In the genomic region with DNA sequence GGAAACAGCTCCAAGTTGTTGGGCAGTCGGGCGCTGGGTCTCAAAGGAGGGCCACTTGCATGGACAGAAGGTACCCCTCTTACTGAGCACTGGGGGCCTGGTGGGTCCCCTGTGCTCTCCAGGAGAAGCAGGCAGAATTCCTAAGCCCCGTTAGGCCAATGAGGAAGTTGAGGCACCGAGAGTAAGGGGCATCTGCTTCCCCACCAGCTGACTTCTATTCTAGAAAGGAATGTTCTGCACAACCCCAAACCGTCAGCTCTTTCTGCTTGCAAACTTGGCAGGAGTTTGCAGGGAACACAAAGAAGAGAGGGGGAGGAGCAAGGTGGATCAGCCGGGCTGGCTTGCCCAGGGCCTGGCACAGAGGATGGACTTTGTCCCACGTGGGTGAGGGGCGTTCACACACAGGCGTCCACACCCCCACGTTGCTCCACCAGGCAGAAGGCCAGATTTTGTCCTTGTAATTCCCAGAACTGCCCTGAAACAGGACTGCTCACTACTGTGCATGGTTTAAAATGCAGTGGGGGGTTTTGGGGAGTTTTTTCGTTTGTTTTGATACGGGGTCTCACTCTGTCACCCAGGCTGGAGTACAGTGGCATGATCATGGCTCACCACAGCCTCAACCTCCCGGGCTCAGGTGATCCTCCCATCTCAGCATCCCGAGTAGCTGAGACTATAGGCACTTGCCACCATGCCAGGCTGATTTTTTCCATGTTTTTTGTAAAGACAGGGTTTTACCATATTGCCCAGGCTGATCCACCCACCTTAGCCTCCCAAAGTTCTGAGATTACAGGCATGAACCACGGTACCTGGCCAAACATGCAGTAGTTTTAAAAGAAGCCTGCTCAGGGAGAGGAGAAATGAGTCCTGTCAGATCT, we compare ENCODE assay signal across 1 cellular context.
TF ChIP-seq lines count a peak whose summit lies in the region.

No MANE protein-coding gene starts in this region.

TF ChIP-seq in HepG2, 621 proteins besides CTCF, POLR2A, EP300 and RAD21 (continued from another document and continues in another):
- TF ChIP-seq, protein P1, sequence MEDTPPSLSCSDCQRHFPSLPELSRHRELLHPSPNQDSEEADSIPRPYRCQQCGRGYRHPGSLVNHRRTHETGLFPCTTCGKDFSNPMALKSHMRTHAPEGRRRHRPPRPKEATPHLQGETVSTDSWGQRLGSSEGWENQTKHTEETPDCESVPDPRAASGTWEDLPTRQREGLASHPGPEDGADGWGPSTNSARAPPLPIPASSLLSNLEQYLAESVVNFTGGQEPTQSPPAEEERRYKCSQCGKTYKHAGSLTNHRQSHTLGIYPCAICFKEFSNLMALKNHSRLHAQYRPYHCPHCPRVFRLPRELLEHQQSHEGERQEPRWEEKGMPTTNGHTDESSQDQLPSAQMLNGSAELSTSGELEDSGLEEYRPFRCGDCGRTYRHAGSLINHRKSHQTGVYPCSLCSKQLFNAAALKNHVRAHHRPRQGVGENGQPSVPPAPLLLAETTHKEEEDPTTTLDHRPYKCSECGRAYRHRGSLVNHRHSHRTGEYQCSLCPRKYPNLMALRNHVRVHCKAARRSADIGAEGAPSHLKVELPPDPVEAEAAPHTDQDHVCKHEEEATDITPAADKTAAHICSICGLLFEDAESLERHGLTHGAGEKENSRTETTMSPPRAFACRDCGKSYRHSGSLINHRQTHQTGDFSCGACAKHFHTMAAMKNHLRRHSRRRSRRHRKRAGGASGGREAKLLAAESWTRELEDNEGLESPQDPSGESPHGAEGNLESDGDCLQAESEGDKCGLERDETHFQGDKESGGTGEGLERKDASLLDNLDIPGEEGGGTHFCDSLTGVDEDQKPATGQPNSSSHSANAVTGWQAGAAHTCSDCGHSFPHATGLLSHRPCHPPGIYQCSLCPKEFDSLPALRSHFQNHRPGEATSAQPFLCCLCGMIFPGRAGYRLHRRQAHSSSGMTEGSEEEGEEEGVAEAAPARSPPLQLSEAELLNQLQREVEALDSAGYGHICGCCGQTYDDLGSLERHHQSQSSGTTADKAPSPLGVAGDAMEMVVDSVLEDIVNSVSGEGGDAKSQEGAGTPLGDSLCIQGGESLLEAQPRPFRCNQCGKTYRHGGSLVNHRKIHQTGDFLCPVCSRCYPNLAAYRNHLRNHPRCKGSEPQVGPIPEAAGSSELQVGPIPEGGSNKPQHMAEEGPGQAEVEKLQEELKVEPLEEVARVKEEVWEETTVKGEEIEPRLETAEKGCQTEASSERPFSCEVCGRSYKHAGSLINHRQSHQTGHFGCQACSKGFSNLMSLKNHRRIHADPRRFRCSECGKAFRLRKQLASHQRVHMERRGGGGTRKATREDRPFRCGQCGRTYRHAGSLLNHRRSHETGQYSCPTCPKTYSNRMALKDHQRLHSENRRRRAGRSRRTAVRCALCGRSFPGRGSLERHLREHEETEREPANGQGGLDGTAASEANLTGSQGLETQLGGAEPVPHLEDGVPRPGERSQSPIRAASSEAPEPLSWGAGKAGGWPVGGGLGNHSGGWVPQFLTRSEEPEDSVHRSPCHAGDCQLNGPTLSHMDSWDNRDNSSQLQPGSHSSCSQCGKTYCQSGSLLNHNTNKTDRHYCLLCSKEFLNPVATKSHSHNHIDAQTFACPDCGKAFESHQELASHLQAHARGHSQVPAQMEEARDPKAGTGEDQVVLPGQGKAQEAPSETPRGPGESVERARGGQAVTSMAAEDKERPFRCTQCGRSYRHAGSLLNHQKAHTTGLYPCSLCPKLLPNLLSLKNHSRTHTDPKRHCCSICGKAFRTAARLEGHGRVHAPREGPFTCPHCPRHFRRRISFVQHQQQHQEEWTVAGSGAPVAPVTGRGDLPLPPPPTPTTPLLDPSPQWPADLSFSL (CRISPR knock-in tag; IDR thresholded peaks at IDR 0.05) = no peak
- no peak for TF ChIP-seq SMARCE1 (IDR thresholded peaks at IDR 0.05; ENCODE audit: borderline replicate concordance)
- TF ChIP-seq, protein P2, sequence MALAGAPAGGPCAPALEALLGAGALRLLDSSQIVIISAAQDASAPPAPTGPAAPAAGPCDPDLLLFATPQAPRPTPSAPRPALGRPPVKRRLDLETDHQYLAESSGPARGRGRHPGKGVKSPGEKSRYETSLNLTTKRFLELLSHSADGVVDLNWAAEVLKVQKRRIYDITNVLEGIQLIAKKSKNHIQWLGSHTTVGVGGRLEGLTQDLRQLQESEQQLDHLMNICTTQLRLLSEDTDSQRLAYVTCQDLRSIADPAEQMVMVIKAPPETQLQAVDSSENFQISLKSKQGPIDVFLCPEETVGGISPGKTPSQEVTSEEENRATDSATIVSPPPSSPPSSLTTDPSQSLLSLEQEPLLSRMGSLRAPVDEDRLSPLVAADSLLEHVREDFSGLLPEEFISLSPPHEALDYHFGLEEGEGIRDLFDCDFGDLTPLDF (CRISPR knock-in tag; IDR thresholded peaks at IDR 0.05) = no peak
- TF ChIP-seq SAP130 (CRISPR knock-in tag; IDR thresholded peaks at IDR 0.05; ENCODE audit: low read depth) = peak; percentile 92
- TF ChIP-seq ZNF615 (CRISPR knock-in tag; IDR thresholded peaks at IDR 0.05; ENCODE audit: borderline replicate concordance) = no peak
- no peak for TF ChIP-seq ISX (CRISPR knock-in tag; conservative IDR thresholded peaks at IDR 0.05)
- TF ChIP-seq TAF1 (CRISPR knock-in tag; IDR thresholded peaks at IDR 0.05) = peak; percentile 68; the same call in 1 of the 2 replicates
- TF ChIP-seq AHR (CRISPR knock-in tag; IDR thresholded peaks at IDR 0.05) = peak; percentile 60
- TF ChIP-seq SALL2 (CRISPR knock-in tag; IDR thresholded peaks at IDR 0.05) = peak; percentile 83
- TF ChIP-seq JDP2 (CRISPR knock-in tag; IDR thresholded peaks at IDR 0.05; ENCODE audit: borderline replicate concordance) = no peak
- peak; percentile 72; the same call in 1 of the 2 replicates for TF ChIP-seq ZNF770 (CRISPR knock-in tag; IDR thresholded peaks at IDR 0.05)
- TF ChIP-seq ATM (IDR thresholded peaks at IDR 0.05; ENCODE audit: borderline replicate concordance) = no peak
- no peak for TF ChIP-seq ZKSCAN1 (IDR thresholded peaks at IDR 0.05; ENCODE audit: low read length)
- no peak for TF ChIP-seq SYNCRIP (IDR thresholded peaks at IDR 0.05; ENCODE audit: insufficient read depth, low read depth, low read length)
- no peak for TF ChIP-seq MAFG (CRISPR knock-in tag; IDR thresholded peaks at IDR 0.05)
- TF ChIP-seq ZNF292 (CRISPR knock-in tag; IDR thresholded peaks at IDR 0.05; ENCODE audit: borderline replicate concordance, low read depth) = peak; percentile 78; the same call in 1 of the 2 replicates
- TF ChIP-seq ZNF3 (CRISPR knock-in tag; IDR thresholded peaks at IDR 0.05) = no peak
- TF ChIP-seq GATA4 (IDR thresholded peaks at IDR 0.05; ENCODE audit: borderline replicate concordance, low read depth) = peak; percentile 33; the same call in 1 of the 2 replicates
- no peak for TF ChIP-seq ZSCAN20 (CRISPR knock-in tag; IDR thresholded peaks at IDR 0.05; ENCODE audit: borderline replicate concordance)
- peak; percentile 88 for TF ChIP-seq TBL1XR1 (IDR thresholded peaks at IDR 0.05; ENCODE audit: borderline replicate concordance, low read length, partially characterized antibody)
- TF ChIP-seq, protein P3, sequence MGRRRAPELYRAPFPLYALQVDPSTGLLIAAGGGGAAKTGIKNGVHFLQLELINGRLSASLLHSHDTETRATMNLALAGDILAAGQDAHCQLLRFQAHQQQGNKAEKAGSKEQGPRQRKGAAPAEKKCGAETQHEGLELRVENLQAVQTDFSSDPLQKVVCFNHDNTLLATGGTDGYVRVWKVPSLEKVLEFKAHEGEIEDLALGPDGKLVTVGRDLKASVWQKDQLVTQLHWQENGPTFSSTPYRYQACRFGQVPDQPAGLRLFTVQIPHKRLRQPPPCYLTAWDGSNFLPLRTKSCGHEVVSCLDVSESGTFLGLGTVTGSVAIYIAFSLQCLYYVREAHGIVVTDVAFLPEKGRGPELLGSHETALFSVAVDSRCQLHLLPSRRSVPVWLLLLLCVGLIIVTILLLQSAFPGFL (CRISPR knock-in tag; IDR thresholded peaks at IDR 0.05) = no peak
- TF ChIP-seq NBN (conservative IDR thresholded peaks at IDR 0.05) = no peak
- TF ChIP-seq, protein P4, sequence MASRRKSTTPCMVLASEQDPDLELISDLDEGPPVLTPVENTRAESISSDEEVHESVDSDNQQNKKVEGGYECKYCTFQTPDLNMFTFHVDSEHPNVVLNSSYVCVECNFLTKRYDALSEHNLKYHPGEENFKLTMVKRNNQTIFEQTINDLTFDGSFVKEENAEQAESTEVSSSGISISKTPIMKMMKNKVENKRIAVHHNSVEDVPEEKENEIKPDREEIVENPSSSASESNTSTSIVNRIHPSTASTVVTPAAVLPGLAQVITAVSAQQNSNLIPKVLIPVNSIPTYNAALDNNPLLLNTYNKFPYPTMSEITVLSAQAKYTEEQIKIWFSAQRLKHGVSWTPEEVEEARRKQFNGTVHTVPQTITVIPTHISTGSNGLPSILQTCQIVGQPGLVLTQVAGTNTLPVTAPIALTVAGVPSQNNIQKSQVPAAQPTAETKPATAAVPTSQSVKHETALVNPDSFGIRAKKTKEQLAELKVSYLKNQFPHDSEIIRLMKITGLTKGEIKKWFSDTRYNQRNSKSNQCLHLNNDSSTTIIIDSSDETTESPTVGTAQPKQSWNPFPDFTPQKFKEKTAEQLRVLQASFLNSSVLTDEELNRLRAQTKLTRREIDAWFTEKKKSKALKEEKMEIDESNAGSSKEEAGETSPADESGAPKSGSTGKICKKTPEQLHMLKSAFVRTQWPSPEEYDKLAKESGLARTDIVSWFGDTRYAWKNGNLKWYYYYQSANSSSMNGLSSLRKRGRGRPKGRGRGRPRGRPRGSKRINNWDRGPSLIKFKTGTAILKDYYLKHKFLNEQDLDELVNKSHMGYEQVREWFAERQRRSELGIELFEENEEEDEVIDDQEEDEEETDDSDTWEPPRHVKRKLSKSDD (CRISPR knock-in tag; IDR thresholded peaks at IDR 0.05; ENCODE audit: low read depth) = peak; percentile 88
- no peak for TF ChIP-seq CSRNP2 (CRISPR knock-in tag; conservative IDR thresholded peaks at IDR 0.05; ENCODE audit: low read depth)
- TF ChIP-seq HDAC1 (CRISPR knock-in tag; IDR thresholded peaks at IDR 0.05) = peak; percentile 87
- TF ChIP-seq SP2 (CRISPR knock-in tag; IDR thresholded peaks at IDR 0.05) = no peak
- TF ChIP-seq, protein P5, sequence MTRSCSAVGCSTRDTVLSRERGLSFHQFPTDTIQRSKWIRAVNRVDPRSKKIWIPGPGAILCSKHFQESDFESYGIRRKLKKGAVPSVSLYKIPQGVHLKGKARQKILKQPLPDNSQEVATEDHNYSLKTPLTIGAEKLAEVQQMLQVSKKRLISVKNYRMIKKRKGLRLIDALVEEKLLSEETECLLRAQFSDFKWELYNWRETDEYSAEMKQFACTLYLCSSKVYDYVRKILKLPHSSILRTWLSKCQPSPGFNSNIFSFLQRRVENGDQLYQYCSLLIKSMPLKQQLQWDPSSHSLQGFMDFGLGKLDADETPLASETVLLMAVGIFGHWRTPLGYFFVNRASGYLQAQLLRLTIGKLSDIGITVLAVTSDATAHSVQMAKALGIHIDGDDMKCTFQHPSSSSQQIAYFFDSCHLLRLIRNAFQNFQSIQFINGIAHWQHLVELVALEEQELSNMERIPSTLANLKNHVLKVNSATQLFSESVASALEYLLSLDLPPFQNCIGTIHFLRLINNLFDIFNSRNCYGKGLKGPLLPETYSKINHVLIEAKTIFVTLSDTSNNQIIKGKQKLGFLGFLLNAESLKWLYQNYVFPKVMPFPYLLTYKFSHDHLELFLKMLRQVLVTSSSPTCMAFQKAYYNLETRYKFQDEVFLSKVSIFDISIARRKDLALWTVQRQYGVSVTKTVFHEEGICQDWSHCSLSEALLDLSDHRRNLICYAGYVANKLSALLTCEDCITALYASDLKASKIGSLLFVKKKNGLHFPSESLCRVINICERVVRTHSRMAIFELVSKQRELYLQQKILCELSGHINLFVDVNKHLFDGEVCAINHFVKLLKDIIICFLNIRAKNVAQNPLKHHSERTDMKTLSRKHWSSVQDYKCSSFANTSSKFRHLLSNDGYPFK (CRISPR knock-in tag; IDR thresholded peaks at IDR 0.05; ENCODE audit: borderline replicate concordance) = peak; percentile 67; the same call in 1 of the 2 replicates
- no peak for TF ChIP-seq ZNF563 (CRISPR knock-in tag; IDR thresholded peaks at IDR 0.05)
- peak; percentile 93 for TF ChIP-seq RXRA (CRISPR knock-in tag; IDR thresholded peaks at IDR 0.05)
- peak; percentile 81 for TF ChIP-seq CEBPG (CRISPR knock-in tag; IDR thresholded peaks at IDR 0.05)
- no peak for TF ChIP-seq ZSCAN22 (CRISPR knock-in tag; IDR thresholded peaks at IDR 0.05)
- no peak for TF ChIP-seq ATF5 (CRISPR knock-in tag; IDR thresholded peaks at IDR 0.05; ENCODE audit: low read depth)
- 0 out of 2 replicates have a peak, but pooled peaks have one; percentile 50 for TF ChIP-seq ZNF780A (CRISPR knock-in tag; IDR thresholded peaks at IDR 0.05)
- peak; percentile 88 for TF ChIP-seq SMAD3 (CRISPR knock-in tag; IDR thresholded peaks at IDR 0.05)
- TF ChIP-seq THAP8 (CRISPR knock-in tag; IDR thresholded peaks at IDR 0.05; ENCODE audit: borderline replicate concordance) = no peak
- TF ChIP-seq ARID2 (CRISPR knock-in tag; IDR thresholded peaks at IDR 0.05; ENCODE audit: borderline replicate concordance) = peak; percentile 67; the same call in 1 of the 2 replicates
